Comparison of ENCODE assay signal across 25 cellular contexts in the genomic region with DNA sequence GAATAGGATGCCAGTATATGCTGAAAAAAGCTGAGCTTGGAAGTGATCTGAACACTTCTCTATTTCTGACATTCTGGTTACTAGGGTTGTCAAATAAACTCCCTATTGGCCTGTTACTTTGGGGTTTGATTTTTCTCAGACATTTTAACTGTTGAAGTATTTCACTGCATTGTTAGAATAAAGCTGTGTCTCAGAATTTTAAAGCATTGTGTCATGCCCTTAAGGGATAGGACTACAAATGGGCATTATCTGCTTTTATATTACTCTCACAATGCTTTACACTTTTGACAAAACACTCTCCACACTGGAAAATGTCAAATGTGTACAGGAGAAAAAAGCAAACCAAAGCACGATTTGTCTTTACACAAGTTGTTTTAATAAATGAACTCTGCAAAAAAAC. TPM values are rescaled to one million over a fixed set of nuclear protein-coding genes. Genes with fewer than 3 reads are reported as not detected.
"Had no signal": no experiment of that assay in that cellular context is flagged by ENCODE, and none has a peak within 500 bp of the region (broad histone marks: within the 10 kb centered on the region; RNA-seq: fewer than 3 reads in every experiment).

No MANE protein-coding gene starts in this region.

- DNase-seq: colonic mucosa; cortex of kidney; effector CD8-positive, alpha-beta T cell; effector memory CD8-positive, alpha-beta T cell; endodermal cell; erythroblast; esophagus squamous epithelium; foreskin fibroblast; heart left ventricle; hypothalamus; immature natural killer cell; islet precursor cell; kidney; kidney glomerular epithelial cell; left colon; left ventricle myocardium superior; lower lobe of right lung; mesenchymal stem cell; mucosa of descending colon; naive thymus-derived CD4-positive, alpha-beta T cell had no signal

- H3K9me3 ChIP-seq: colonic mucosa, esophagus squamous epithelium, gastroesophageal sphincter, heart left ventricle, lower lobe of right lung, mucosa of descending colon had no signal

- H3K36me3 ChIP-seq: colonic mucosa had no signal

- H3K27me3 ChIP-seq: colonic mucosa, esophagus squamous epithelium, gastroesophageal sphincter, heart left ventricle, hepatocyte had no signal

- H3K27ac ChIP-seq: colonic mucosa, epithelial cell of prostate, esophagus squamous epithelium, gastroesophageal sphincter, heart left ventricle, hepatocyte, lower lobe of right lung had no signal

- ATAC-seq: effector memory CD8-positive, alpha-beta T cell; esophagus mucosa; gastroesophageal sphincter; heart left ventricle; left colon; left lobe of liver; left ventricle myocardium superior; lower lobe of right lung; mucosa of descending colon; naive thymus-derived CD4-positive, alpha-beta T cell had no signal

- H3K4me1 ChIP-seq: colonic mucosa, esophagus squamous epithelium, heart left ventricle, lower lobe of right lung had no signal

- H3K4me3 ChIP-seq: colonic mucosa, esophagus squamous epithelium, gastroesophageal sphincter, heart left ventricle, hepatocyte, lower lobe of right lung, mucosa of descending colon had no signal

RNA-seq across cellular contexts. Expression of gene GPR21, which starts 16.8 kb away (rescaled TPM):
- polyA plus RNA-seq: immature natural killer cell; naive thymus-derived CD4-positive, alpha-beta T cell had no signal
